Comparison of ENCODE assay signal across 1 cellular context in the genomic region with DNA sequence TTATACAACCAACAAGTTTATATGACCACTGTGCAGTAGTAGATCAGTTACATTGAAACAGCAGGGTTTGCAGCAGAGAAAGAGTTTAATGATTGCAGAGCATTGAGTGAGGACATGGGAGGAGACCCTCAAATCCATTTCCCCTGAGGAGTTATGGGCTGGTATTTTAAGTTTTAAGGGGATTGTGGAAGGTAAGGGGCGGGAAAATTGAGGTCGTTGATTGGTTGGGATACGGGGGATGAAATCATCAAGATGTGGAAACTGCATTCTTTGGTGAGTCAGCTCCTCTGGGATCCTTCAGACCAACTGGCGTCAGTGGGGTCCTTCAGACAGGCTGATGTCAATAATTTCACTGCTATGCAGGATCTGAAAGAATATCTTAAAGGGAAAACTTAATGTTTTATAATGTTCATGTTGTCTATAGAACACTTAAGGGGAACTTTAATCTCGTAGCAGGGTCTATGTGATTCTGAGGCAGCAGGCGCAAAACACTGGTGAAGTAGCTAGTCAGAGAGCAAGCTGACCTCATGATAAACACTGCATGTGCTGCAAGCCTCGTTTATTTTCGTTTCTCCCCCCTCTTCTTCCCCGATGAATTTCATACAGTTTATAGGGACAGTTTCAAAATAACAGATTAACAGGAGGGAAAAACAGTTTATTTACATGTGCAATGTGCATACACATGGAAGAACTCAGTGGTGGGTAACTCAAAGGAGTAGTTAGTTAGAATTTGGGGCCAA.
TF ChIP-seq lines count a peak whose summit lies in the region.

No MANE protein-coding gene starts in this region.

TF ChIP-seq in WTC11, 78 proteins besides CTCF, POLR2A, EP300 and RAD21 (continued from another document):
- TF ChIP-seq TEAD1 (CRISPR knock-in tag; IDR thresholded peaks at IDR 0.05), result no peak
- TF ChIP-seq ZNF219 (CRISPR knock-in tag; IDR thresholded peaks at IDR 0.05; ENCODE audit: borderline replicate concordance), result no peak
- TF ChIP-seq, protein P1, sequence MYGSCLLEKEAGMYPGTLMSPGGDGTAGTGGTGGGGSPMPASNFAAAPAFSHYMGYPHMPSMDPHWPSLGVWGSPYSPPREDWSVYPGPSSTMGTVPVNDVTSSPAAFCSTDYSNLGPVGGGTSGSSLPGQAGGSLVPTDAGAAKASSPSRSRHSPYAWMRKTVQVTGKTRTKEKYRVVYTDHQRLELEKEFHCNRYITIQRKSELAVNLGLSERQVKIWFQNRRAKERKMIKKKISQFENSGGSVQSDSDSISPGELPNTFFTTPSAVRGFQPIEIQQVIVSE (CRISPR knock-in tag; IDR thresholded peaks at IDR 0.05; ENCODE audit: borderline replicate concordance), result no peak
- no peak for TF ChIP-seq TCF7 (CRISPR knock-in tag; IDR thresholded peaks at IDR 0.05; ENCODE audit: low read depth)
- TF ChIP-seq, protein P2, sequence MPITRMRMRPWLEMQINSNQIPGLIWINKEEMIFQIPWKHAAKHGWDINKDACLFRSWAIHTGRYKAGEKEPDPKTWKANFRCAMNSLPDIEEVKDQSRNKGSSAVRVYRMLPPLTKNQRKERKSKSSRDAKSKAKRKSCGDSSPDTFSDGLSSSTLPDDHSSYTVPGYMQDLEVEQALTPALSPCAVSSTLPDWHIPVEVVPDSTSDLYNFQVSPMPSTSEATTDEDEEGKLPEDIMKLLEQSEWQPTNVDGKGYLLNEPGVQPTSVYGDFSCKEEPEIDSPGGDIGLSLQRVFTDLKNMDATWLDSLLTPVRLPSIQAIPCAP (CRISPR knock-in tag; IDR thresholded peaks at IDR 0.05), result no peak
- no peak for TF ChIP-seq PRRX2 (CRISPR knock-in tag; IDR thresholded peaks at IDR 0.05)
- TF ChIP-seq TEAD4 (CRISPR knock-in tag; IDR thresholded peaks at IDR 0.05), result no peak
- TF ChIP-seq, protein P3, sequence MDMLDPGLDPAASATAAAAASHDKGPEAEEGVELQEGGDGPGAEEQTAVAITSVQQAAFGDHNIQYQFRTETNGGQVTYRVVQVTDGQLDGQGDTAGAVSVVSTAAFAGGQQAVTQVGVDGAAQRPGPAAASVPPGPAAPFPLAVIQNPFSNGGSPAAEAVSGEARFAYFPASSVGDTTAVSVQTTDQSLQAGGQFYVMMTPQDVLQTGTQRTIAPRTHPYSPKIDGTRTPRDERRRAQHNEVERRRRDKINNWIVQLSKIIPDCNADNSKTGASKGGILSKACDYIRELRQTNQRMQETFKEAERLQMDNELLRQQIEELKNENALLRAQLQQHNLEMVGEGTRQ (CRISPR knock-in tag; IDR thresholded peaks at IDR 0.05), result no peak
- TF ChIP-seq ESRRA (CRISPR knock-in tag; IDR thresholded peaks at IDR 0.05; ENCODE audit: borderline replicate concordance), result no peak
- TF ChIP-seq, protein P4, sequence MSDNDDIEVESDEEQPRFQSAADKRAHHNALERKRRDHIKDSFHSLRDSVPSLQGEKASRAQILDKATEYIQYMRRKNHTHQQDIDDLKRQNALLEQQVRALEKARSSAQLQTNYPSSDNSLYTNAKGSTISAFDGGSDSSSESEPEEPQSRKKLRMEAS (CRISPR knock-in tag; IDR thresholded peaks at IDR 0.05), result no peak
- no peak for TF ChIP-seq ZNF232 (CRISPR knock-in tag; IDR thresholded peaks at IDR 0.05)
- TF ChIP-seq, protein P5, sequence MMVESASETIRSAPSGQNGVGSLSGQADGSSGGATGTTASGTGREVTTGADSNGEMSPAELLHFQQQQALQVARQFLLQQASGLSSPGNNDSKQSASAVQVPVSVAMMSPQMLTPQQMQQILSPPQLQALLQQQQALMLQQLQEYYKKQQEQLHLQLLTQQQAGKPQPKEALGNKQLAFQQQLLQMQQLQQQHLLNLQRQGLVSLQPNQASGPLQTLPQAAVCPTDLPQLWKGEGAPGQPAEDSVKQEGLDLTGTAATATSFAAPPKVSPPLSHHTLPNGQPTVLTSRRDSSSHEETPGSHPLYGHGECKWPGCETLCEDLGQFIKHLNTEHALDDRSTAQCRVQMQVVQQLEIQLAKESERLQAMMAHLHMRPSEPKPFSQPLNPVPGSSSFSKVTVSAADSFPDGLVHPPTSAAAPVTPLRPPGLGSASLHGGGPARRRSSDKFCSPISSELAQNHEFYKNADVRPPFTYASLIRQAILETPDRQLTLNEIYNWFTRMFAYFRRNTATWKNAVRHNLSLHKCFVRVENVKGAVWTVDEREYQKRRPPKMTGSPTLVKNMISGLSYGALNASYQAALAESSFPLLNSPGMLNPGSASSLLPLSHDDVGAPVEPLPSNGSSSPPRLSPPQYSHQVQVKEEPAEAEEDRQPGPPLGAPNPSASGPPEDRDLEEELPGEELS (CRISPR knock-in tag; IDR thresholded peaks at IDR 0.05), result no peak
